Comparison of ENCODE assay signal across 27 cellular contexts in genomic region chr2:101052147-101052546, GRCh38.
"Had no signal": no experiment of that assay in that cellular context is flagged by ENCODE, and none has a peak within 500 bp of the region (broad histone marks: within the 10 kb centered on the region; RNA-seq: fewer than 3 reads in every experiment).

No MANE protein-coding gene starts in this region.

- H3K4me3 ChIP-seq: adrenal gland, body of pancreas, esophagus squamous epithelium, gastroesophageal sphincter had no signal

- DNase-seq: activated B cell treated with CpG ODN at 0.5 μM for 24 hours; activated CD4-positive, alpha-beta T cell treated with anti-CD3 and anti-CD28 coated beads for 48 hours; activated CD4-positive, alpha-beta T cell treated with anti-CD3 and anti-CD28 coated beads, Interleukin-2, amount 50 U/mL, for 1 hour; activated CD4-positive, alpha-beta T cell treated with anti-CD3 and anti-CD28 coated beads, Interleukin-2, amount 50 U/mL, for 48 hours; activated CD8-positive, alpha-beta memory T cell treated with anti-CD3 and anti-CD28 coated beads for 24 hours; activated CD8-positive, alpha-beta T cell treated with anti-CD3 and anti-CD28 coated beads for 36 hours; activated effector memory CD4-positive, alpha-beta T cell treated with anti-CD3 and anti-CD28 coated beads, Interleukin-2, amount 50 U/mL, for 16 hours; activated naive CD4-positive, alpha-beta T cell treated with anti-CD3 and anti-CD28 coated beads for 36 hours; activated naive CD8-positive, alpha-beta T cell treated with anti-CD3 and anti-CD28 coated beads for 36 hours; activated naive CD8-positive, alpha-beta T cell treated with anti-CD3 and anti-CD28 coated beads, Interleukin-2, amount 50 U/mL, for 24 hours; activated T-cell treated with anti-CD3 and anti-CD28 coated beads, Interleukin-2, amount 50 U/mL, for 4 hours; adrenal gland; amygdala; aorta; caudate nucleus; cortex of kidney; effector CD8-positive, alpha-beta T cell; esophagus squamous epithelium; foreskin melanocyte; head of caudate nucleus; T-helper 17 cell; T1000; WERI-Rb-1 had no signal

- H3K4me1 ChIP-seq: adrenal gland had no signal

- H3K9me3 ChIP-seq: adrenal gland, body of pancreas, esophagus squamous epithelium, gastroesophageal sphincter had no signal

- ATAC-seq: activated CD4-positive, CD25-positive, alpha-beta regulatory T cell treated with anti-CD3 and anti-CD28 coated beads, Interleukin-2, amount 50 U/mL, for 24 hours; activated CD8-positive, alpha-beta T cell treated with anti-CD3 and anti-CD28 coated beads for 36 hours; activated naive CD8-positive, alpha-beta T cell treated with anti-CD3 and anti-CD28 coated beads, Interleukin-2, amount 50 U/mL, for 24 hours; activated T-cell treated with anti-CD3 and anti-CD28 coated beads, Interleukin-2, amount 50 U/mL, for 4 hours; body of pancreas; gastroesophageal sphincter; T-helper 17 cell had no signal

- H3K27ac ChIP-seq: adrenal gland, body of pancreas, epithelial cell of prostate, esophagus squamous epithelium, gastroesophageal sphincter, WERI-Rb-1 had no signal

- H3K27me3 ChIP-seq: adrenal gland, body of pancreas, esophagus squamous epithelium, gastroesophageal sphincter had no signal
